13 cellular contexts compared by ENCODE assay signal in the genomic region with DNA sequence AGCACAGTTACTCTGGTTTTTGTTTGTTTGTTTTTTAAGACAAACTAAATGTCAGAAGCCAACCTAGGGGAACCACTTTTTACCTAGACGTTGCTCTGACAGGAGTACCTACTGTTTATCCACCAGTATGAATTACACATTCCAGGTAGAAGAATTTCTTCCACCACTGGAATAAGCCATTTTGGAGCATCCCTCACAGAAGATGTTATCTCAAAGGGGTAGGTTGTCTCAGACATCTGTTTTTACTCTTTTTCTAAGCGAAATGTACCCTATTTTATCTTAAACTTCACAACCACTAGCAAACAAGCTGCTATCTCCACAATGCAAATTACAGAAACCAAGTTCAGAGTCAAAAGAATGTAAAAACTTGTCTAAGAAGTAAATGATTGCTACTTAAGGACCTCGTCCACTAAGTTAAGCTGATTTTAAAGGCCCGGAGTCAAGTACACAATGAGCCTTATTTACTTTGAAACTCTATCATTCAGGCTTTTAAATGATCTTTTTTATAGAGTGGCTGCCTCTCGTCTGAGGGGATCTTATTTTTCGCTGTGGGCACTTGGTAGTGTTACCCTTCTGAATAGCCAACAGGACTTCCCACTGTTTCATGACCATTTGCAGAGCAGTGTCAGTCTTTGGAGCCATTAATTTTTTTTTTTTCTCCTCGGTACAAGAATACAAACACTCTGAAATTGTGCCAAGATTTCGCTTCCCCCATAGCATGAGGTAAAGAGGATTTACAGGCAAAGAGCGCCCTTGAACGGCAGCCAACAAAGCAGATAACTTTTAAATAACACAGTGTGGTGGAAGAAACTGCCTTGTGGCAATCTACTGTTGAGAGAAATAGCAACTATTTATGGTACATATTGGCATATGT. TPM values are rescaled to one million over a fixed set of nuclear protein-coding genes. Genes with fewer than 3 reads are reported as not detected.
DNase-seq lines count a peak whose midpoint lies in the region; ATAC-seq, FAIRE-seq and TF ChIP-seq lines count a peak whose summit lies in the region.
"Had no signal": no experiment of that assay in that cellular context is flagged by ENCODE, and none has a peak within 500 bp of the region (broad histone marks: within the 10 kb centered on the region; RNA-seq: fewer than 3 reads in every experiment).

No MANE protein-coding gene starts in this region.

- no peaks in the 10 kb centered on the region for H3K27me3 Mint-ChIP-seq in natural killer cell (ENCODE audit: low read depth in 2 of 2)

- H3K4me1 Mint-ChIP-seq in natural killer cell: peaks cover 26 to 34% of the 10 kb centered on the region in 2 donors

- H3K79me2 ChIP-seq in GM12878 (ENCODE audit: control insufficient read depth, insufficient read depth, low read length): no peaks in the 10 kb centered on the region

- peaks cover 3% of the 10 kb centered on the region; the same call in 2 of the 3 replicates for H3K9me3 ChIP-seq in GM12878 (replicated peaks; ENCODE audit: control insufficient read depth, insufficient read depth, low read length)
- H3K9me3 ChIP-seq: thyroid gland had no signal

- no peaks in the 10 kb centered on the region for H3K27me3 ChIP-seq in GM12878 (replicated peaks in 1 of 2; ENCODE audit: control insufficient read depth in 2 of 2, insufficient read depth in 2 of 2, low read length in 1 of 2)
- H3K27me3 ChIP-seq: thyroid gland had no signal

- POLR2A ChIA-PET in GM12878 (lab: Charles Lee): no interaction called here

- intact Hi-C loops in GM12878 (cut with micrococcal nuclease; ENCODE audit: unreplicated experiment): no loop called here
- intact Hi-C loops in natural killer cell (cut with micrococcal nuclease): loop anchor here (2.0 to 10.0 kb wide), 4 partner anchors 337 to 567 kb away; a partner anchor contains a TSS

- in situ Hi-C loops in GM12878 (cut with MboI): no loop called here

- peak overlapping the region; percentile 62 for H3K4me3 Mint-ChIP-seq in natural killer cell

- SMC1A ChIA-PET in GM12878 (lab: Charles Lee; ENCODE audit: uncharacterized antibody, unreplicated experiment): no interaction called here

- H3K27ac ChIP-seq in GM12878 (ENCODE audit: control insufficient read depth, insufficient read depth): no peak overlapping the region
- H3K27ac ChIP-seq: PC-9, thyroid gland had no signal

- 0 out of 2 replicates have a peak, but pooled peaks have one; percentile 12 for TF ChIP-seq RAD21 in GM12878 (IDR thresholded peaks at IDR 0.05; ENCODE audit: insufficient read depth, low read depth, low read length)

- H3K36me3 Mint-ChIP-seq in natural killer cell: no peaks in the 10 kb centered on the region

- DNase-seq in HFF-Myc (ENCODE audit: extremely low read depth, low read depth) (peak; percentile 26), NCI-H2196 treated with DMSO at 0.1 percent for 48 hours (lab: John Stamatoyannopoulos, UW; ENCODE audit: unreplicated experiment) (peak; percentile 22), GM12878 (ENCODE audit: low read depth, low spot score) (no peak), natural killer cell (no peak), UCSD-AML1 (lab: John Stamatoyannopoulos, UW; ENCODE audit: unreplicated experiment) (no peak), retina (no peak), frontal cortex (ENCODE audit: low spot score in 2 of 2) (no peak), T1000 (lab: John Stamatoyannopoulos, UW) (no peak)
- DNase-seq: activated CD4-positive, alpha-beta T cell treated with anti-CD3 and anti-CD28 coated beads, Interleukin-2, amount 50 U/mL, for 1 hour; cerebellar nuclear complex; islet precursor cell; PC-9; thyroid gland had no signal

- H3K9ac ChIP-seq in GM12878 (ENCODE audit: control insufficient read depth, insufficient read depth, low read length): no peak overlapping the region

- H2AFZ ChIP-seq in GM12878 (ENCODE audit: control insufficient read depth, low read depth, low read length): no peak overlapping the region
- H2AFZ ChIP-seq: PC-9 had no signal

- no peak overlapping the region for H3K4me2 ChIP-seq in GM12878 (ENCODE audit: control insufficient read depth, insufficient read depth)
- H3K4me2 ChIP-seq: PC-9 had no signal

- CTCF ChIA-PET in GM12878 (lab: Yijun Ruan, JAX): interaction anchor here (0.7 to 1.0 kb wide), 2 partner anchors 9 to 10 kb away, joined by 3 read pairs; no protein-coding TSS in a partner anchor

- 18% methylated on average over 10 of the region's 10 CpGs for WGBS in GM12878 (ENCODE audit: insufficient coverage, insufficient replicate concordance, low lambda C conversion rate, missing lambda C conversion rate)

- TF ChIP-seq EP300 in GM12878 (IDR thresholded peaks at IDR 0.05; ENCODE audit: borderline replicate concordance in 1 of 2, control insufficient read depth in 1 of 2, low read depth in 2 of 2, low read length in 2 of 2): no peak

- H4K20me1 ChIP-seq in GM12878 (ENCODE audit: control insufficient read depth, insufficient read depth): no peaks in the 10 kb centered on the region

- no peak for TF ChIP-seq POLR2A in GM12878 (IDR thresholded peaks at IDR 0.05; ENCODE audit: low read depth, low read length)

- no peak for TF ChIP-seq CTCF in HFF-Myc (IDR thresholded peaks at IDR 0.05; ENCODE audit: low read depth, low read length, missing control alignments)
- TF ChIP-seq CTCF in GM12878 (IDR thresholded peaks at IDR 0.05 in 2 of 3, conservative IDR thresholded peaks at IDR 0.05 in 1 of 3; ENCODE audit: control insufficient read depth in 2 of 3, extremely low read depth in 1 of 3, insufficient read depth in 1 of 3, low read depth in 3 of 3, low read length in 3 of 3): no peak
- no peak for TF ChIP-seq CTCF in natural killer cell (IDR thresholded peaks at IDR 0.05)

- H3K9me3 Mint-ChIP-seq in natural killer cell: peaks cover 2 to 3% of the 10 kb centered on the region in 2 donors

- H3K27ac Mint-ChIP-seq in natural killer cell: peak overlapping the region; percentile 85 to 92

- no peak for ATAC-seq in GM12878
- peak in 2 of 3 donors; percentile 9 to 27 for ATAC-seq in natural killer cell

- BruUV-seq in GM12878 (replicated peaks; lab: Mats Ljungman, UMichigan): no TSS peak

- no peaks in the 10 kb centered on the region for H3K36me3 ChIP-seq in GM12878 (ENCODE audit: control insufficient read depth in 2 of 2, insufficient read depth in 2 of 2, low read length in 1 of 2)
- H3K36me3 ChIP-seq: thyroid gland had no signal

- H3K4me1 ChIP-seq in GM12878 (ENCODE audit: control insufficient read depth, insufficient read depth, low read length): no peaks in the 10 kb centered on the region
- H3K4me1 ChIP-seq: thyroid gland had no signal

- RAD21 ChIA-PET in GM12878 (lab: Charles Lee; ENCODE audit: unreplicated experiment): no interaction called here

- FAIRE-seq in GM12878 (lab: Jason Lieb, UNC): no peak
- no peak for FAIRE-seq in frontal cortex (lab: Jason Lieb, UNC)

- H3K4me3 ChIP-seq in HFF-Myc (replicated peaks; ENCODE audit: low read depth, low read length): no peak overlapping the region
- H3K4me3 ChIP-seq in GM12878: no peak overlapping the region
- H3K4me3 ChIP-seq: PC-9, thyroid gland had no signal

TF ChIP-seq in GM12878, 131 proteins besides CTCF, POLR2A, EP300 and RAD21 (continues in another document):
- TF ChIP-seq TCF12 (IDR thresholded peaks at IDR 0.05; ENCODE audit: low read depth, low read length): no peak
- no peak for TF ChIP-seq RFX5 (IDR thresholded peaks at IDR 0.05; ENCODE audit: low read depth, low read length)
- TF ChIP-seq, protein P1, sequence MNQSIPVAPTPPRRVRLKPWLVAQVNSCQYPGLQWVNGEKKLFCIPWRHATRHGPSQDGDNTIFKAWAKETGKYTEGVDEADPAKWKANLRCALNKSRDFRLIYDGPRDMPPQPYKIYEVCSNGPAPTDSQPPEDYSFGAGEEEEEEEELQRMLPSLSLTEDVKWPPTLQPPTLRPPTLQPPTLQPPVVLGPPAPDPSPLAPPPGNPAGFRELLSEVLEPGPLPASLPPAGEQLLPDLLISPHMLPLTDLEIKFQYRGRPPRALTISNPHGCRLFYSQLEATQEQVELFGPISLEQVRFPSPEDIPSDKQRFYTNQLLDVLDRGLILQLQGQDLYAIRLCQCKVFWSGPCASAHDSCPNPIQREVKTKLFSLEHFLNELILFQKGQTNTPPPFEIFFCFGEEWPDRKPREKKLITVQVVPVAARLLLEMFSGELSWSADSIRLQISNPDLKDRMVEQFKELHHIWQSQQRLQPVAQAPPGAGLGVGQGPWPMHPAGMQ (IDR thresholded peaks at IDR 0.05; ENCODE audit: borderline replicate concordance): no peak
- TF ChIP-seq, protein P2, sequence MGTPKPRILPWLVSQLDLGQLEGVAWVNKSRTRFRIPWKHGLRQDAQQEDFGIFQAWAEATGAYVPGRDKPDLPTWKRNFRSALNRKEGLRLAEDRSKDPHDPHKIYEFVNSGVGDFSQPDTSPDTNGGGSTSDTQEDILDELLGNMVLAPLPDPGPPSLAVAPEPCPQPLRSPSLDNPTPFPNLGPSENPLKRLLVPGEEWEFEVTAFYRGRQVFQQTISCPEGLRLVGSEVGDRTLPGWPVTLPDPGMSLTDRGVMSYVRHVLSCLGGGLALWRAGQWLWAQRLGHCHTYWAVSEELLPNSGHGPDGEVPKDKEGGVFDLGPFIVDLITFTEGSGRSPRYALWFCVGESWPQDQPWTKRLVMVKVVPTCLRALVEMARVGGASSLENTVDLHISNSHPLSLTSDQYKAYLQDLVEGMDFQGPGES (IDR thresholded peaks at IDR 0.05): no peak
- TF ChIP-seq IKZF1 (conservative IDR thresholded peaks at IDR 0.05): no peak

RNA-seq across cellular contexts. Expression of a gene that starts 15.7 kb away (rescaled TPM):
- total RNA-seq in GM12878 (2013; cell fraction: nucleolus; rRNA removed): not detected in 2 replicates
- total RNA-seq in GM12878 (2014; rRNA removed): 0.06 TPM in 1 of 2 replicates, not detected in the other
- total RNA-seq in GM12878 (2014; rRNA removed; fragmentation: Illumina TruSeq; extraction: Trizol): not detected in 2 replicates
- total RNA-seq in GM12878 (2021): not detected in 2 replicates
- polyA plus RNA-seq in GM12878 (2011; ENCODE audit: low read depth): not detected
- not detected in 2 replicates for polyA plus RNA-seq in GM12878 (2011; rRNA removed)
- not detected in 2 replicates for polyA plus RNA-seq in GM12878 (2011; cell fraction: cytosol; rRNA removed)
- polyA plus RNA-seq in GM12878 (2011; cell fraction: nucleus; rRNA removed): not detected in 2 replicates
- not detected in 2 replicates for polyA plus RNA-seq in GM12878 (2012)
- 0.01 TPM in 1 of 2 replicates, not detected in the other for polyA plus RNA-seq in GM12878 (2014; fragmentation: Illumina TruSeq; extraction: Trizol)
- polyA plus RNA-seq in GM12878 (2014; fragmentation: Nextera tagmentation; extraction: Ambion mirVana): not detected
- not detected in 2 replicates for polyA plus RNA-seq in GM12878 (2014; rRNA removed)
- not detected for polyA plus RNA-seq in GM12878 (2016; fragmentation: Nextera tagmentation; extraction: Ambion mirVana)
- polyA minus RNA-seq in GM12878 (2011; rRNA and poly(A)+ RNA removed): not detected in 2 replicates
- not detected in 2 replicates for polyA minus RNA-seq in GM12878 (2011; cell fraction: cytosol; rRNA and poly(A)+ RNA removed)
- polyA minus RNA-seq in GM12878 (2011; cell fraction: nucleus; rRNA and poly(A)+ RNA removed): not detected in 2 replicates
- under 1 TPM in 2 of 3 donors, not detected in 1; 0.65 to 0.68 TPM for total RNA-seq in natural killer cell
- 3.3 TPM for total RNA-seq in frontal cortex

Comparison
In these comparisons a context has a peak if more than half of its experiments do, and no peak if none do; other contexts are left out.
1. DNase-seq: peak in HFF-Myc (single experiment) and NCI-H2196 treated with DMSO at 0.1 percent for 48 hours (single experiment); none in GM12878 (single experiment), natural killer cell (single experiment), UCSD-AML1 (single experiment), retina (single experiment), frontal cortex (0 of 2) and T1000 (single experiment).